20 cellular contexts compared by ENCODE assay signal in the genomic region with DNA sequence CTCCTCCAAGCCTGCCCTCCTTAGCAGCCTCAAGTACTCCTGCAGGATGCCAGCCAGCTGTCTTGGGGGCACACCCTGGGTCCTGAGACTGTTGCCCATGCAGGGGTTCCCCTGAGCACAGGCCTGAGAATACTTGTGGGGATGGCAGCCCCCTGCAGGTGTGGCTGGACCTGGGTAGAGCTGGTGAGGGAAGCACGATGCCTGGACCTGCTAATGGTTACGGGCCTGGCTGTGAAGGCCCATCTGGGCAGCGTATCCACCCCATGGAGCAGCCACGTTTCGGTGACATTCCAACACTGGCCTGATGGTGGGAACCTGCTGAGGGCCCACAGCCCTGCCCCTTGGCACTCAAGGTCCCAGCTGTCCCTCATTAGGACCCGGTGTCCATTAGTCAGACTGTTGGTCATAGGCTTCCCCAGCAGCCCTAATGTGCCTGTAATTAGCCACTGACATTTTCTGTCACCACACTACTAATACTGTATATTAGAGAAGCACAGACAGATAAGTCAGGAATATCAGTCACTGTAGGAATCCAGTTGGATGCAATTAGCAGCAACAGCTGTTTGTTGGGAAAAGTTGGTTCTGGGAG.
"Had no signal": no experiment of that assay in that cellular context is flagged by ENCODE, and none has a peak within 500 bp of the region (broad histone marks: within the 10 kb centered on the region; RNA-seq: fewer than 3 reads in every experiment).

No MANE protein-coding gene starts in this region.

- H3K4me3 Mint-ChIP-seq: activated naive CD4-positive, alpha-beta T cell treated with anti-CD3 and anti-CD28 coated beads, Interleukin-2, amount 10 ng/mL, durations not matched to agents 7 days and 5 days; activated T-cell treated with anti-CD3 and anti-CD28 coated beads, Interleukin-2, amount 50 U/mL, for 72 hours; memory B cell; naive B cell; neural crest cell had no signal

- DNase-seq: activated CD4-positive, alpha-beta T cell treated with anti-CD3 and anti-CD28 coated beads for 1 hour; activated CD4-positive, alpha-beta T cell treated with anti-CD3 and anti-CD28 coated beads, Interleukin-2, amount 50 U/mL, for 4 hours; activated CD8-positive, alpha-beta memory T cell treated with anti-CD3 and anti-CD28 coated beads, Interleukin-2, amount 50 U/mL, for 48 hours; activated effector memory CD4-positive, alpha-beta T cell treated with anti-CD3 and anti-CD28 coated beads, Interleukin-2, amount 50 U/mL, for 16 hours; activated naive CD4-positive, alpha-beta T cell treated with anti-CD3 and anti-CD28 coated beads, Interleukin-2, amount 10 ng/mL, durations not matched to agents 7 days and 5 days; activated T-cell treated with anti-CD3 and anti-CD28 coated beads, Interleukin-2, amount 50 U/mL, for 72 hours; cortex of kidney; foreskin fibroblast; naive B cell; occipital lobe; posterior cingulate gyrus; stimulated activated CD4-positive, alpha-beta T cell treated with anti-CD3 and anti-CD28 coated beads, Interleukin-4, amount 100 ng/mL, for 1 hour; stimulated activated naive CD8-positive, alpha-beta T cell treated with anti-CD3 and anti-CD28 coated beads, Interleukin-15, Interleukin-2, amounts not matched to agents 100 U/mL and 50 U/mL, for 24 hours; T-helper 1 cell; T-helper 9 cell; upper lobe of right lung had no signal

- H3K27me3 Mint-ChIP-seq: activated naive CD4-positive, alpha-beta T cell treated with anti-CD3 and anti-CD28 coated beads, Interleukin-2, amount 10 ng/mL, durations not matched to agents 7 days and 5 days; memory B cell; naive B cell had no signal

- H3K27ac Mint-ChIP-seq: activated naive CD4-positive, alpha-beta T cell treated with anti-CD3 and anti-CD28 coated beads, Interleukin-2, amount 10 ng/mL, durations not matched to agents 7 days and 5 days; activated T-cell treated with anti-CD3 and anti-CD28 coated beads, Interleukin-2, amount 50 U/mL, for 72 hours; memory B cell had no signal

- H3K27me3 ChIP-seq: sigmoid colon, upper lobe of right lung had no signal

- H3K4me1 ChIP-seq: upper lobe of right lung had no signal

- H3K4me3 ChIP-seq: sigmoid colon, upper lobe of right lung had no signal

- H3K9me3 ChIP-seq: sigmoid colon, upper lobe of right lung had no signal

- H3K4me1 Mint-ChIP-seq: memory B cell had no signal

- H3K9me3 Mint-ChIP-seq: activated naive CD4-positive, alpha-beta T cell treated with anti-CD3 and anti-CD28 coated beads, Interleukin-2, amount 10 ng/mL, durations not matched to agents 7 days and 5 days; activated T-cell treated with anti-CD3 and anti-CD28 coated beads, Interleukin-2, amount 50 U/mL, for 72 hours; memory B cell; naive B cell; neural crest cell had no signal

- ATAC-seq: activated T-cell treated with anti-CD3 and anti-CD28 coated beads, Interleukin-2, amount 50 U/mL, for 72 hours; left colon; stimulated activated naive CD8-positive, alpha-beta T cell treated with anti-CD3 and anti-CD28 coated beads, Interleukin-15, Interleukin-2, amounts not matched to agents 100 U/mL and 50 U/mL, for 24 hours; upper lobe of right lung had no signal

- H3K27ac ChIP-seq: sigmoid colon, upper lobe of right lung had no signal
